Comparison of ENCODE assay signal across 11 cellular contexts in genomic region chr22:29478326-29479276, GRCh38. TPM values are rescaled to one million over a fixed set of nuclear protein-coding genes. Genes with fewer than 3 reads are reported as not detected.
DNase-seq lines count a peak whose midpoint lies in the region; ATAC-seq, FAIRE-seq and TF ChIP-seq lines count a peak whose summit lies in the region.
"Had no signal": no experiment of that assay in that cellular context is flagged by ENCODE, and none has a peak within 500 bp of the region (broad histone marks: within the 10 kb centered on the region; RNA-seq: fewer than 3 reads in every experiment).

No MANE protein-coding gene starts in this region.

- no peaks in the 10 kb centered on the region for H3K9me3 ChIP-seq in A549
- peaks cover 6% of the 10 kb centered on the region for H3K9me3 ChIP-seq in iPS-18c (ENCODE audit: control insufficient read depth, insufficient read depth, low read length)
- H3K9me3 ChIP-seq in vagina, result no peaks in the 10 kb centered on the region

- peaks cover 36% of the 10 kb centered on the region for H3K27me3 ChIP-seq in H7 (ENCODE audit: control insufficient read depth, insufficient read depth, low read length)
- peaks cover 14% of the 10 kb centered on the region for H3K27me3 ChIP-seq in vagina

- peaks cover 6% of the 10 kb centered on the region for H3K36me3 Mint-ChIP-seq in activated CD4-positive, alpha-beta T cell treated with anti-CD3 and anti-CD28 coated beads, Interleukin-2, amount 10 ng/mL, durations not matched to agents 7 days and 5 days (ENCODE audit: low read depth)

- WGBS in A549 (ENCODE audit: missing lambda C conversion rate), result 18% methylated on average over 16 of the region's 21 CpGs

- no peak for TF ChIP-seq POLR2A in A549 (IDR thresholded peaks at IDR 0.05; ENCODE audit: low read length)
- no peak for TF ChIP-seq POLR2A in vagina (IDR thresholded peaks at IDR 0.05)

- DNase-seq in A549 (ENCODE audit: low read depth in 1 of 2, low spot score in 1 of 2) (peak; percentile 18 to 28), H7 (peak; percentile 86), NCI-H1417 (lab: John Stamatoyannopoulos, UW) (no peak), vagina (ENCODE audit: extremely low spot score in 2 of 2) (no peak), SIG-M5 treated with dmso at 0.1 percent for 504 hours (lab: John Stamatoyannopoulos, UW; ENCODE audit: unreplicated experiment) (no peak)
- peak; percentile 59 for DNase-seq in activated CD4-positive, alpha-beta T cell treated with anti-CD3 and anti-CD28 coated beads, Interleukin-2, amount 10 ng/mL, durations not matched to agents 7 days and 5 days

- ATAC-seq in A549 (peak; percentile 71 to 74; a peak in 5 of 6 replicates), HG02571 (IDR thresholded peaks at IDR 0.05; ENCODE audit: unreplicated experiment) (no peak)
- ATAC-seq: stimulated activated naive CD8-positive, alpha-beta T cell treated with anti-CD3 and anti-CD28 coated beads, Interleukin-15, amount 100 ng/mL, for 72 hours had no signal

- TF ChIP-seq EP300 in A549 (IDR thresholded peaks at IDR 0.05), result no peak

- intact Hi-C loops in vagina (cut with DNase I), result no loop called here

- H3K27ac Mint-ChIP-seq in activated CD4-positive, alpha-beta T cell treated with anti-CD3 and anti-CD28 coated beads, Interleukin-2, amount 10 ng/mL, durations not matched to agents 7 days and 5 days, result no peak overlapping the region
- H3K27ac Mint-ChIP-seq: stimulated activated naive CD8-positive, alpha-beta T cell treated with anti-CD3 and anti-CD28 coated beads, Interleukin-15, amount 100 ng/mL, for 72 hours had no signal

- FAIRE-seq in A549 (lab: Jason Lieb, UNC), result no peak
- FAIRE-seq: colon had no signal

- POLR2A ChIA-PET in A549 (lab: Yijun Ruan, JAX), result no interaction called here
- POLR2A ChIA-PET in activated CD4-positive, alpha-beta T cell treated with anti-CD3 and anti-CD28 coated beads, Interleukin-2, amount 10 ng/mL, durations not matched to agents 7 days and 5 days (lab: Charles Lee), result interaction anchor here (0.7 kb wide), 1 partner anchor 78 kb away, joined by 4 read pairs; no protein-coding TSS in a partner anchor

- peaks cover 13% of the 10 kb centered on the region for H3K4me1 Mint-ChIP-seq in activated CD4-positive, alpha-beta T cell treated with anti-CD3 and anti-CD28 coated beads, Interleukin-2, amount 10 ng/mL, durations not matched to agents 7 days and 5 days

- H3K27ac ChIP-seq in A549 (peak overlapping the region in 1 of 2 experiments; percentile 53; a peak in 2 of 6 replicates), vagina (no peak overlapping the region)

- H3K4me2 ChIP-seq in A549, result peak overlapping the region; percentile 76

- H3K4me1 ChIP-seq in A549 (peaks cover 29% of the 10 kb centered on the region), vagina (peaks cover 16% of the 10 kb centered on the region)

- TF ChIP-seq CTCF in A549 (IDR thresholded peaks at IDR 0.05) (no peak), vagina (IDR thresholded peaks at IDR 0.05) (no peak)

- no peak for TF ChIP-seq RAD21 in A549 (conservative IDR thresholded peaks at IDR 0.05 in 1 of 2, IDR thresholded peaks at IDR 0.05 in 1 of 2)

- no peaks in the 10 kb centered on the region for H3K9me3 Mint-ChIP-seq in activated CD4-positive, alpha-beta T cell treated with anti-CD3 and anti-CD28 coated beads, Interleukin-2, amount 10 ng/mL, durations not matched to agents 7 days and 5 days
- H3K9me3 Mint-ChIP-seq: stimulated activated naive CD8-positive, alpha-beta T cell treated with anti-CD3 and anti-CD28 coated beads, Interleukin-15, amount 100 ng/mL, for 72 hours had no signal

- H3K27me3 Mint-ChIP-seq in activated CD4-positive, alpha-beta T cell treated with anti-CD3 and anti-CD28 coated beads, Interleukin-2, amount 10 ng/mL, durations not matched to agents 7 days and 5 days, result peaks cover 52% of the 10 kb centered on the region

- CTCF ChIA-PET in A549 (lab: Yijun Ruan, JAX), result interaction anchor here (1.1 to 1.5 kb wide), 2 partner anchors 8 to 10 kb away, joined by 3 to 4 read pairs; no protein-coding TSS in a partner anchor
- CTCF ChIA-PET in activated CD4-positive, alpha-beta T cell treated with anti-CD3 and anti-CD28 coated beads, Interleukin-2, amount 10 ng/mL, durations not matched to agents 7 days and 5 days (lab: Charles Lee), result no interaction called here

- peaks cover 1% of the 10 kb centered on the region; the same call in 1 of the 2 replicates for H3K36me3 ChIP-seq in H7 (replicated peaks; ENCODE audit: control insufficient read depth, insufficient read depth, low read length)
- H3K36me3 ChIP-seq in vagina, result no peaks in the 10 kb centered on the region

- 0 out of 3 replicates have a peak overlapping the region, but pooled peaks have one; percentile 1 for H3K4me3 ChIP-seq in A549
- H3K4me3 ChIP-seq in H7 (ENCODE audit: insufficient read depth, low read depth, low read length), result peak overlapping the region; percentile 25
- peak overlapping the region; percentile 45 for H3K4me3 ChIP-seq in iPS-18c (ENCODE audit: insufficient read depth, low read depth, low read length)
- no peak overlapping the region for H3K4me3 ChIP-seq in vagina

- no peak overlapping the region for H3K4me3 Mint-ChIP-seq in activated CD4-positive, alpha-beta T cell treated with anti-CD3 and anti-CD28 coated beads, Interleukin-2, amount 10 ng/mL, durations not matched to agents 7 days and 5 days

TF ChIP-seq in A549, 52 proteins besides CTCF, POLR2A, EP300 and RAD21:
- TF ChIP-seq TP53 (CRISPR knock-in tag; IDR thresholded peaks at IDR 0.05), result no peak
- TF ChIP-seq ZSCAN20 (CRISPR knock-in tag; IDR thresholded peaks at IDR 0.05), result 0 out of 2 replicates have a peak, but pooled peaks have one; percentile 25
- peak; percentile 95 for TF ChIP-seq REST (IDR thresholded peaks at IDR 0.05)
- TF ChIP-seq HMGXB4 (CRISPR knock-in tag; IDR thresholded peaks at IDR 0.05; ENCODE audit: borderline replicate concordance), result no peak
- peak; percentile 71 for TF ChIP-seq EHMT2 (IDR thresholded peaks at IDR 0.05; ENCODE audit: low read depth)

RNA-seq across cellular contexts. Expression of gene NEFH, which starts 1.4 kb away (rescaled TPM):
- polyA plus RNA-seq in A549 (2011; rRNA removed) (0.04 and 0.06 TPM in 2 replicates), A549 (2017; fragmentation: RNase III; extraction: RNeasy Plus Mini Kit Qiagen cat#74134 plus additional on column Dnase treatment) (0.21 to 0.29 TPM (median 0.23 TPM) in 3 replicates)
- 0.08 and 0.09 TPM in 2 replicates for polyA plus RNA-seq in A549 (2012; cell fraction: cytosol; rRNA removed)
- 0.06 and 0.10 TPM in 2 replicates for polyA plus RNA-seq in A549 (2012; cell fraction: nucleus; rRNA removed)
- 0.05 TPM in 1 of 2 replicates, not detected in the other for polyA minus RNA-seq in A549 (2011; rRNA and poly(A)+ RNA removed)
- 1.0 and 2.0 TPM in 2 replicates for total RNA-seq in H7 (2014; rRNA removed; shearing (Covaris generic))
- total RNA-seq in activated CD4-positive, alpha-beta T cell treated with anti-CD3 and anti-CD28 coated beads, Interleukin-2, amount 10 ng/mL, durations not matched to agents 7 days and 5 days, result under 1 TPM; 0.87 to 0.89 TPM
- 4.2 TPM for total RNA-seq in vagina

RNA-seq across cellular contexts. Expression of gene RFPL1, which starts 40.2 kb away (rescaled TPM):
- polyA plus RNA-seq in A549 (2011; rRNA removed) (not detected in 2 replicates), A549 (2017; fragmentation: RNase III; extraction: RNeasy Plus Mini Kit Qiagen cat#74134 plus additional on column Dnase treatment) (not detected in 3 replicates)
- polyA plus RNA-seq in A549 (2012; cell fraction: cytosol; rRNA removed), result not detected in 2 replicates
- not detected in 2 replicates for polyA plus RNA-seq in A549 (2012; cell fraction: nucleus; rRNA removed)
- not detected in 2 replicates for polyA minus RNA-seq in A549 (2011; rRNA and poly(A)+ RNA removed)
- total RNA-seq in H7 (2014; rRNA removed; shearing (Covaris generic)), result 0.42 TPM in 1 of 2 replicates, not detected in the other
- not detected for total RNA-seq in activated CD4-positive, alpha-beta T cell treated with anti-CD3 and anti-CD28 coated beads, Interleukin-2, amount 10 ng/mL, durations not matched to agents 7 days and 5 days
- not detected for total RNA-seq in vagina
- total RNA-seq: T-helper 1 cell treated with Interleukin-12 subunit alpha and Interleukin-12 subunit beta and Interleukin-4 antibody, amounts not matched to agents 30 ng/mL and 1 ng/mL, for 36 hours had no signal

Comparison
In these comparisons a context has a peak if more than half of its experiments do, and no peak if none do; other contexts are left out.
1. DNase-seq: peak in A549 (2 of 2), H7 (single experiment) and activated CD4-positive, alpha-beta T cell treated with anti-CD3 and anti-CD28 coated beads, Interleukin-2, amount 10 ng/mL, durations not matched to agents 7 days and 5 days (single experiment); none in NCI-H1417 (0 of 3), vagina (0 of 2) and SIG-M5 treated with dmso at 0.1 percent for 504 hours (single experiment).
2. H3K4me3 ChIP-seq: peak in A549 (single experiment), H7 (single experiment) and iPS-18c (single experiment); none in vagina (0 of 2).